ENCODE assay signal across 21 cellular contexts in genomic region chr13:99362362-99362761, GRCh38. TPM values are rescaled to one million over a fixed set of nuclear protein-coding genes. Genes with fewer than 3 reads are reported as not detected.
DNase-seq lines count a peak whose midpoint lies in the region; ATAC-seq, FAIRE-seq and TF ChIP-seq lines count a peak whose summit lies in the region.
"Had no signal": no experiment of that assay in that cellular context is flagged by ENCODE, and none has a peak within 500 bp of the region (broad histone marks: within the 10 kb centered on the region; RNA-seq: fewer than 3 reads in every experiment).

No MANE protein-coding gene starts in this region.

- no peak for TF ChIP-seq POLR2A in GM12878 (IDR thresholded peaks at IDR 0.05; ENCODE audit: low read depth, low read length)

- no peaks in the 10 kb centered on the region for H3K27me3 Mint-ChIP-seq in natural killer cell (ENCODE audit: low read depth in 2 of 2)
- H3K27me3 Mint-ChIP-seq in natural killer cell treated with Interleukin-12 subunit alpha and Interleukin-12 subunit beta and Interleukin-15 and Interleukin-18, amount 100 ng/mL, for 72 hours = peaks cover 0 to 4% of the 10 kb centered on the region in 2 donors
- H3K27me3 Mint-ChIP-seq: progenitor cell of endocrine pancreas had no signal

- no peak for FAIRE-seq in GM12878 (lab: Jason Lieb, UNC)

- H3K4me3 ChIP-seq in OCI-LY3 (ENCODE audit: low read length) = no peak overlapping the region
- H3K4me3 ChIP-seq in GM12878 = no peak overlapping the region
- H3K4me3 ChIP-seq in thymus (ENCODE audit: low read length) = no peak overlapping the region
- H3K4me3 ChIP-seq: esophagus muscularis mucosa, sigmoid colon, thoracic aorta had no signal

- no peak overlapping the region for H3K4me3 Mint-ChIP-seq in natural killer cell
- H3K4me3 Mint-ChIP-seq in natural killer cell treated with Interleukin-12 subunit alpha and Interleukin-12 subunit beta and Interleukin-15 and Interleukin-18, amount 100 ng/mL, for 72 hours = no peak overlapping the region

- H2AFZ ChIP-seq in OCI-LY3 (ENCODE audit: low read depth, low read length) (no peak overlapping the region), GM12878 (ENCODE audit: control insufficient read depth, low read depth, low read length) (no peak overlapping the region)

- H3K9ac ChIP-seq in OCI-LY3 (ENCODE audit: low read length) (no peak overlapping the region), GM12878 (ENCODE audit: control insufficient read depth, insufficient read depth, low read length) (no peak overlapping the region)
- H3K9ac ChIP-seq: SK-N-SH had no signal

- in situ Hi-C loops in GM12878 (cut with MboI) = no loop called here

- peaks cover 16% of the 10 kb centered on the region for H3K36me3 Mint-ChIP-seq in natural killer cell
- H3K36me3 Mint-ChIP-seq in natural killer cell treated with Interleukin-12 subunit alpha and Interleukin-12 subunit beta and Interleukin-15 and Interleukin-18, amount 100 ng/mL, for 72 hours = peaks cover 15% of the 10 kb centered on the region

- TF ChIP-seq CTCF in natural killer cell (IDR thresholded peaks at IDR 0.05) (no peak), OCI-LY3 (IDR thresholded peaks at IDR 0.05; ENCODE audit: low read depth, low read length) (no peak), GM12878 (IDR thresholded peaks at IDR 0.05 in 2 of 3, conservative IDR thresholded peaks at IDR 0.05 in 1 of 3; ENCODE audit: control insufficient read depth in 2 of 3, extremely low read depth in 1 of 3, insufficient read depth in 1 of 3, low read depth in 3 of 3, low read length in 3 of 3) (no peak)

- CTCF ChIA-PET in GM12878 (lab: Yijun Ruan, JAX) = interaction anchor here (1.6 kb wide), 1 partner anchor 19 kb away, joined by 3 read pairs; no protein-coding TSS in a partner anchor

- no peak for TF ChIP-seq RAD21 in GM12878 (IDR thresholded peaks at IDR 0.05; ENCODE audit: insufficient read depth, low read depth, low read length)

- H3K27ac Mint-ChIP-seq in natural killer cell = peak overlapping the region; percentile 12 to 89
- H3K27ac Mint-ChIP-seq in natural killer cell treated with Interleukin-12 subunit alpha and Interleukin-12 subunit beta and Interleukin-15 and Interleukin-18, amount 100 ng/mL, for 72 hours = no peak overlapping the region
- H3K27ac Mint-ChIP-seq: progenitor cell of endocrine pancreas had no signal

- H3K4me2 ChIP-seq in OCI-LY3 (ENCODE audit: low read length) (peak overlapping the region; percentile 17), GM12878 (ENCODE audit: control insufficient read depth, insufficient read depth) (no peak overlapping the region)
- H3K4me2 ChIP-seq: SK-N-SH had no signal

- H3K4me1 ChIP-seq in OCI-LY3 (ENCODE audit: low read length) (peaks cover 62% of the 10 kb centered on the region), GM12878 (ENCODE audit: control insufficient read depth, insufficient read depth, low read length) (peaks cover 55% of the 10 kb centered on the region), thymus (ENCODE audit: control insufficient read depth, insufficient read depth, low read length) (peaks cover 23% of the 10 kb centered on the region)

- POLR2A ChIA-PET in GM12878 (lab: Charles Lee) = interaction anchor here (0.9 kb wide), 1 partner anchor 13 kb away, joined by 4 read pairs; no protein-coding TSS in a partner anchor

- WGBS in GM12878 (ENCODE audit: insufficient coverage, insufficient replicate concordance, low lambda C conversion rate, missing lambda C conversion rate) = 36% methylated on average over 1 of the region's 1 CpG
- WGBS in thymus = 92% methylated on average over 1 of the region's 1 CpG

- no peak for DNase-seq in natural killer cell
- DNase-seq in natural killer cell treated with Interleukin-12 subunit alpha and Interleukin-12 subunit beta and Interleukin-15 and Interleukin-18, amount 100 ng/mL, for 72 hours (ENCODE audit: low spot score) = no peak
- no peak for DNase-seq in GM12878 (ENCODE audit: low read depth, low spot score)
- no peak for DNase-seq in CD1c-positive myeloid dendritic cell (ENCODE audit: extremely low spot score)
- DNase-seq in T1000 (lab: John Stamatoyannopoulos, UW) = no peak
- DNase-seq: activated CD8-positive, alpha-beta memory T cell treated with anti-CD3 and anti-CD28 coated beads, Interleukin-2, amount 50 U/mL, for 48 hours; activated naive CD4-positive, alpha-beta T cell treated with anti-CD3 and anti-CD28 coated beads, Interleukin-2, amount 50 U/mL, for 16 hours; COR-L47; DMS79 treated with DMSO at 0.1 percent for 48 hours; hippocampal formation; NCI-H146; NCI-H2171; NCI-H526 treated with DMSO at 0.1 percent for 48 hours; sigmoid colon; SK-N-SH; T-helper 9 cell had no signal

- no peaks in the 10 kb centered on the region for H4K20me1 ChIP-seq in OCI-LY3 (ENCODE audit: insufficient read depth, low read length)
- no peaks in the 10 kb centered on the region for H4K20me1 ChIP-seq in GM12878 (ENCODE audit: control insufficient read depth, insufficient read depth)

- H3K79me2 ChIP-seq in OCI-LY3 (ENCODE audit: low read length) = no peaks in the 10 kb centered on the region
- H3K79me2 ChIP-seq in GM12878 (ENCODE audit: control insufficient read depth, insufficient read depth, low read length) = peaks cover 24% of the 10 kb centered on the region

- SMC1A ChIA-PET in GM12878 (lab: Charles Lee; ENCODE audit: uncharacterized antibody, unreplicated experiment) = interaction anchor here (0.7 to 2.1 kb wide), 7 partner anchors 11 to 92 kb away, joined by 3 to 8 read pairs (median 4); no protein-coding TSS in a partner anchor

- H3K27me3 ChIP-seq in OCI-LY3 (ENCODE audit: low read depth, low read length) (no peaks in the 10 kb centered on the region), GM12878 (replicated peaks in 1 of 2; ENCODE audit: control insufficient read depth in 2 of 2, insufficient read depth in 2 of 2, low read length in 1 of 2) (no peaks in the 10 kb centered on the region), thymus (ENCODE audit: control insufficient read depth, insufficient read depth) (no peaks in the 10 kb centered on the region)
- H3K27me3 ChIP-seq: esophagus muscularis mucosa, sigmoid colon had no signal

- no peaks in the 10 kb centered on the region for H3K9me3 ChIP-seq in OCI-LY3 (ENCODE audit: insufficient read depth, low read length)
- H3K9me3 ChIP-seq in GM12878 (replicated peaks; ENCODE audit: control insufficient read depth, insufficient read depth, low read length) = no peaks in the 10 kb centered on the region
- H3K9me3 ChIP-seq in thymus (ENCODE audit: control insufficient read depth) = no peaks in the 10 kb centered on the region
- H3K9me3 ChIP-seq: esophagus muscularis mucosa, sigmoid colon, SK-N-SH, thoracic aorta had no signal

- no peak for TF ChIP-seq EP300 in GM12878 (IDR thresholded peaks at IDR 0.05; ENCODE audit: borderline replicate concordance in 1 of 2, control insufficient read depth in 1 of 2, low read depth in 2 of 2, low read length in 2 of 2)

- BruUV-seq in GM12878 (replicated peaks; lab: Mats Ljungman, UMichigan) = no TSS peak

- H3K9me3 Mint-ChIP-seq in natural killer cell = no peaks in the 10 kb centered on the region
- H3K9me3 Mint-ChIP-seq in natural killer cell treated with Interleukin-12 subunit alpha and Interleukin-12 subunit beta and Interleukin-15 and Interleukin-18, amount 100 ng/mL, for 72 hours = no peaks in the 10 kb centered on the region

- H3K4me1 Mint-ChIP-seq in natural killer cell = peaks cover 57 to 66% of the 10 kb centered on the region in 2 donors
- H3K4me1 Mint-ChIP-seq in natural killer cell treated with Interleukin-12 subunit alpha and Interleukin-12 subunit beta and Interleukin-15 and Interleukin-18, amount 100 ng/mL, for 72 hours (ENCODE audit: low read depth in 2 of 2) = peaks cover 47 to 63% of the 10 kb centered on the region in 2 donors

- H3K27ac ChIP-seq in OCI-LY3 (ENCODE audit: low read length) (no peak overlapping the region), GM12878 (ENCODE audit: control insufficient read depth, insufficient read depth) (peak overlapping the region; percentile 21; the same call in 1 of the 2 replicates), thymus (ENCODE audit: low read depth) (peak overlapping the region; percentile 36)
- H3K27ac ChIP-seq: esophagus muscularis mucosa, sigmoid colon, thoracic aorta had no signal

- ATAC-seq in natural killer cell = no peak
- ATAC-seq in natural killer cell treated with Interleukin-12 subunit alpha and Interleukin-12 subunit beta and Interleukin-15 and Interleukin-18, amount 100 ng/mL, for 72 hours = no peak
- no peak for ATAC-seq in GM12878

- intact Hi-C loops in natural killer cell (cut with micrococcal nuclease) = no loop called here
- intact Hi-C loops in GM12878 (cut with micrococcal nuclease; ENCODE audit: unreplicated experiment) = no loop called here

- no peaks in the 10 kb centered on the region for H3K36me3 ChIP-seq in OCI-LY3 (replicated peaks; ENCODE audit: low read depth, low read length)
- H3K36me3 ChIP-seq in GM12878 (ENCODE audit: control insufficient read depth in 2 of 2, insufficient read depth in 2 of 2, low read length in 1 of 2) = no peaks in the 10 kb centered on the region
- H3K36me3 ChIP-seq in thymus (ENCODE audit: control insufficient read depth, insufficient read depth) = no peaks in the 10 kb centered on the region

- RAD21 ChIA-PET in GM12878 (lab: Charles Lee; ENCODE audit: unreplicated experiment) = interaction anchor here (1.0 to 2.9 kb wide), 3 partner anchors 19 to 57 kb away, joined by 4 to 15 read pairs (median 6); no protein-coding TSS in a partner anchor

TF ChIP-seq in GM12878, 131 proteins besides CTCF, POLR2A, EP300 and RAD21 (continues in another document):
- TF ChIP-seq SIN3A (IDR thresholded peaks at IDR 0.05; ENCODE audit: low read depth, low read length) = no peak

RNA-seq across cellular contexts. Expression of gene GPR183, which starts 55.2 kb away (rescaled TPM):
- 10 to 100 TPM; 20.0 to 47.0 (median 41.1) TPM for total RNA-seq in natural killer cell
- 10 to 100 TPM in 1 of 2 donors, 1 to 10 TPM in 1; 5.4 to 10.2 TPM for total RNA-seq in natural killer cell treated with Interleukin-12 subunit alpha and Interleukin-12 subunit beta and Interleukin-15 and Interleukin-18, amount 100 ng/mL, for 72 hours
- total RNA-seq in GM12878 (2013; cell fraction: nucleolus; rRNA removed) = 568 and 600 TPM in 2 replicates
- 200 and 238 TPM in 2 replicates for total RNA-seq in GM12878 (2014; rRNA removed)
- 224 and 226 TPM in 2 replicates for total RNA-seq in GM12878 (2014; rRNA removed; fragmentation: Illumina TruSeq; extraction: Trizol)
- 138 TPM in 2 replicates for total RNA-seq in GM12878 (2021)
- 73.1 TPM for polyA plus RNA-seq in GM12878 (2011; ENCODE audit: low read depth)
- polyA plus RNA-seq in GM12878 (2011; rRNA removed) = 275 and 360 TPM in 2 replicates
- 142 and 158 TPM in 2 replicates for polyA plus RNA-seq in GM12878 (2011; cell fraction: cytosol; rRNA removed)
- 78.0 and 100 TPM in 2 replicates for polyA plus RNA-seq in GM12878 (2011; cell fraction: nucleus; rRNA removed)
- polyA plus RNA-seq in GM12878 (2012) = 60.7 and 150 TPM in 2 replicates
- polyA plus RNA-seq in GM12878 (2014; fragmentation: Illumina TruSeq; extraction: Trizol) = 283 and 347 TPM in 2 replicates
- 100 to 1,000 TPM; 333 to 669 TPM for polyA plus RNA-seq in GM12878 (2014; fragmentation: Nextera tagmentation; extraction: Ambion mirVana)
- polyA plus RNA-seq in GM12878 (2014; rRNA removed) = 112 and 134 TPM in 2 replicates
- 100 to 1,000 TPM; 209 to 225 TPM for polyA plus RNA-seq in GM12878 (2016; fragmentation: Nextera tagmentation; extraction: Ambion mirVana)
- 163 and 244 TPM in 2 replicates for polyA minus RNA-seq in GM12878 (2011; rRNA and poly(A)+ RNA removed)
- polyA minus RNA-seq in GM12878 (2011; cell fraction: cytosol; rRNA and poly(A)+ RNA removed) = 51.7 and 55.7 TPM in 2 replicates
- 52.0 and 53.2 TPM in 2 replicates for polyA minus RNA-seq in GM12878 (2011; cell fraction: nucleus; rRNA and poly(A)+ RNA removed)
- 33.0 TPM for polyA plus RNA-seq in thymus
- total RNA-seq: progenitor cell of endocrine pancreas had no signal

Comparison
In these comparisons a context has a peak if more than half of its experiments do, and no peak if none do; other contexts are left out.
1. H3K27ac Mint-ChIP-seq: peak in natural killer cell (2 of 2); none in natural killer cell treated with Interleukin-12 subunit alpha and Interleukin-12 subunit beta and Interleukin-15 and Interleukin-18, amount 100 ng/mL, for 72 hours (0 of 2).